8 cellular contexts compared by ENCODE assay signal in the genomic region with DNA sequence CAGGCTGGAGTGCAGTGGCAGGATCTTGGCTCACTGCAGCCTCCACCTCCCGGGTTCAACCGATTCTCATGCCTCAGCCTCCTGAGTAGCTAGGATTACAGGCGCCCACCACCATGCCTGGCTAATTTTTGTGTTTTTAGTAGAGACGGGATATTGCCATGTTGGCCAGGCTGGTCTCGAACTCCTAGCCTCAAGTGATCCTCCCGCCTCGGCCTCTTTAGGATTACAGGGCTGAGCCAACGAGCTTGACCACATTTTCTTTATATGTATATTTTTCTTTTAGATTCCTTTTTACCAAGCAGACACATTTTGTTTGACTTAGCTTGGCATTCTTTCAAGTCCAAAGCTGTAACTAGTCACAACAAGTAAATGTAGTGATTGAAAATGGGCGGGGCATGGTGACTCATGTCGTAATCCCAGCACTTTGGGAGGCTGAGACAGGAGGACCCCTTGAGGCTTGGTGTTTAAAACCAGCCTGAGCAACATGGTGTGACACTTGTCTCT. TPM values are rescaled to one million over a fixed set of nuclear protein-coding genes. Genes with fewer than 3 reads are reported as not detected.
DNase-seq lines count a peak whose midpoint lies in the region; TF ChIP-seq lines count a peak whose summit lies in the region.
"Not testable (repeated sequence)": the region's sequence is repeated elsewhere in the genome, so short reads cannot be mapped to it uniquely, and the experiment has no call there.

No MANE protein-coding gene starts in this region.

- peak; percentile 80 for DNase-seq in A673 (ENCODE audit: low spot score)
- peak; percentile 32 for DNase-seq in ELF-1 (ENCODE audit: low read depth, low spot score)
- DNase-seq in M059J (ENCODE audit: low read depth) = peak; percentile 96
- peak; percentile 15 to 46 for DNase-seq in activated CD4-positive, alpha-beta T cell treated with anti-CD3 and anti-CD28 coated beads, Interleukin-2, amount 50 U/mL, for 48 hours
- DNase-seq in breast epithelium (ENCODE audit: low spot score in 2 of 2) = peak in 1 of 2 donors; percentile 60
- peak; percentile 53 for DNase-seq in foreskin melanocyte

- not testable (repeated sequence) for H4K20me1 ChIP-seq in OCI-LY3 (ENCODE audit: insufficient read depth, low read length)

- peaks cover 29% of the 10 kb centered on the region for H3K79me2 ChIP-seq in OCI-LY3 (ENCODE audit: low read length)

- POLR2A ChIA-PET in A673 (lab: Charles Lee; ENCODE audit: low non-redundant PET) = not testable (repeated sequence)

- H3K4me1 ChIP-seq in A673 (ENCODE audit: insufficient read depth, low read length, poor library complexity, severe bottlenecking) = peaks cover 24% of the 10 kb centered on the region
- H3K4me1 ChIP-seq in OCI-LY3 (ENCODE audit: low read length) = peaks cover 59% of the 10 kb centered on the region
- not testable (repeated sequence) for H3K4me1 ChIP-seq in breast epithelium

- not testable (repeated sequence) for H3K36me3 ChIP-seq in A673 (ENCODE audit: insufficient read depth, low read length, poor library complexity, severe bottlenecking); OCI-LY3 (replicated peaks; ENCODE audit: low read depth, low read length); breast epithelium

- not testable (repeated sequence) for H3K9me3 ChIP-seq in A673 (ENCODE audit: low read depth, low read length, poor library complexity, severe bottlenecking); OCI-LY3 (ENCODE audit: insufficient read depth, low read length); breast epithelium

- intact Hi-C loops in A673 (cut with micrococcal nuclease; ENCODE audit: unreplicated experiment); breast epithelium (cut with DNase I; ENCODE audit: low total_unique reads): not testable (repeated sequence)

- not testable (repeated sequence) for TF ChIP-seq POLR2A in breast epithelium (IDR thresholded peaks at IDR 0.05)

- not testable (repeated sequence) for H3K27me3 ChIP-seq in A673 (replicated peaks; ENCODE audit: insufficient read depth, low read depth, low read length, poor library complexity); OCI-LY3 (ENCODE audit: low read depth, low read length); breast epithelium

- peak overlapping the region; percentile 96 for H3K27ac ChIP-seq in A673 (ENCODE audit: low read depth, low read length, poor library complexity, severe bottlenecking)
- H3K27ac ChIP-seq in OCI-LY3 (ENCODE audit: low read length) = peak overlapping the region; percentile 98
- peak overlapping the region; percentile 57 to 99 for H3K27ac ChIP-seq in breast epithelium
- H3K27ac ChIP-seq in skin epidermis = peak overlapping the region in 20 of 21 experiments; percentile 0 to 100 (median 96)

- H3K9ac ChIP-seq in OCI-LY3 (ENCODE audit: low read length) = peak overlapping the region; percentile 90

- peak overlapping the region; percentile 97 for H3K4me2 ChIP-seq in OCI-LY3 (ENCODE audit: low read length)

- not testable (repeated sequence) for BruUV-seq in A673 (replicated peaks; lab: Mats Ljungman, UMichigan)

- not testable (repeated sequence) for TF ChIP-seq CTCF in A673 (conservative IDR thresholded peaks at IDR 0.05; ENCODE audit: low read depth, low read length); breast epithelium (IDR thresholded peaks at IDR 0.05)
- peak; percentile 23; the same call in 1 of the 2 replicates for TF ChIP-seq CTCF in OCI-LY3 (IDR thresholded peaks at IDR 0.05; ENCODE audit: low read depth, low read length)

- H2AFZ ChIP-seq in OCI-LY3 (ENCODE audit: low read depth, low read length) = not testable (repeated sequence)

- H3K4me3 ChIP-seq in A673 (ENCODE audit: low read depth, low read length, poor library complexity, severe bottlenecking); breast epithelium; skin epidermis: not testable (repeated sequence)
- H3K4me3 ChIP-seq in OCI-LY3 (ENCODE audit: low read length) = 0 out of 2 replicates have a peak overlapping the region, but pooled peaks have one; percentile 79

- CTCF ChIA-PET in A673 (lab: Charles Lee) = not testable (repeated sequence)

RNA-seq across cellular contexts. Expression of a gene that starts 2.1 kb away (rescaled TPM):
- 71.6 and 75.9 TPM in 2 replicates for total RNA-seq in A673 (2021)
- total RNA-seq in M059J (2014; rRNA removed; shearing (Covaris generic)) = 11.7 and 13.8 TPM in 2 replicates
- 10 to 100 TPM; 42.9 to 49.3 (median 47.5) TPM for total RNA-seq in breast epithelium

RNA-seq across cellular contexts. Expression of a gene that starts 5.0 kb away (rescaled TPM):
- 78.1 and 79.6 TPM in 2 replicates for total RNA-seq in A673 (2021)
- 57.7 and 78.6 TPM in 2 replicates for total RNA-seq in M059J (2014; rRNA removed; shearing (Covaris generic))
- 10 to 100 TPM; 19.0 to 34.7 (median 34.1) TPM for total RNA-seq in breast epithelium
